Comparison of ENCODE assay signal across 8 cellular contexts in genomic region chr5:14871084-14871572, GRCh38. TPM values are rescaled to one million over a fixed set of nuclear protein-coding genes. Genes with fewer than 3 reads are reported as not detected.
DNase-seq lines count a peak whose midpoint lies in the region; ATAC-seq, FAIRE-seq and TF ChIP-seq lines count a peak whose summit lies in the region.

No MANE protein-coding gene starts in this region.

- TF ChIP-seq RAD21 in A549 (conservative IDR thresholded peaks at IDR 0.05 in 1 of 2, IDR thresholded peaks at IDR 0.05 in 1 of 2) = no peak

- H3K4me2 ChIP-seq in A549 = peak overlapping the region; percentile 91

- no peaks in the 10 kb centered on the region for H3K9me3 ChIP-seq in A549
- no peaks in the 10 kb centered on the region for H3K9me3 ChIP-seq in ectodermal cell (ENCODE audit: control insufficient read depth, low read length)
- H3K9me3 ChIP-seq in mucosa of stomach (ENCODE audit: control insufficient read depth, low read length) = no peaks in the 10 kb centered on the region
- H3K9me3 ChIP-seq in subcutaneous abdominal adipose tissue (ENCODE audit: control insufficient read depth in 5 of 5, low read length in 5 of 5) = no peaks in the 10 kb centered on the region

- FAIRE-seq in A549 (lab: Jason Lieb, UNC) = no peak

- POLR2A ChIA-PET in A549 (lab: Yijun Ruan, JAX) = interaction anchor here (0.7 kb wide), 4 partner anchors 17 to 138 kb away, joined by 3 to 6 read pairs (median 5); no protein-coding TSS in a partner anchor

- H3K4me1 ChIP-seq in A549 (peaks cover 16% of the 10 kb centered on the region; the same call in 2 of the 3 replicates), ectodermal cell (ENCODE audit: control insufficient read depth, insufficient read depth, low read length) (no peaks in the 10 kb centered on the region), mucosa of stomach (ENCODE audit: control insufficient read depth, insufficient read depth, low read length) (peaks cover 11% of the 10 kb centered on the region), subcutaneous abdominal adipose tissue (ENCODE audit: control insufficient read depth in 5 of 5, insufficient read depth in 5 of 5, low read length in 5 of 5) (peaks cover 3 to 33% (median 21%) of the 10 kb centered on the region in 5 donors)

- CTCF ChIA-PET in A549 (lab: Yijun Ruan, JAX) = interaction anchor here (0.5 to 4.3 kb wide), 8 partner anchors 9 to 144 kb away, joined by 3 to 25 read pairs (median 3); no protein-coding TSS in a partner anchor

- no peaks in the 10 kb centered on the region for H3K36me3 ChIP-seq in ectodermal cell (ENCODE audit: control insufficient read depth, insufficient read depth, low read length)
- no peaks in the 10 kb centered on the region for H3K36me3 ChIP-seq in mucosa of stomach (ENCODE audit: control insufficient read depth, insufficient read depth, low read length)
- H3K36me3 ChIP-seq in subcutaneous abdominal adipose tissue (ENCODE audit: control insufficient read depth in 5 of 5, insufficient read depth in 5 of 5, low read length in 5 of 5) = no peaks in the 10 kb centered on the region

- H3K4me3 ChIP-seq in A549 (peak overlapping the region; percentile 76), ectodermal cell (ENCODE audit: insufficient read depth, low read depth, low read length) (peak overlapping the region; percentile 40), mucosa of stomach (ENCODE audit: low read length) (peak overlapping the region; percentile 63), subcutaneous abdominal adipose tissue (ENCODE audit: low read depth in 1 of 5, low read length in 5 of 5) (peak overlapping the region; percentile 59 to 83 (median 73))

- no peak for TF ChIP-seq CTCF in A549 (IDR thresholded peaks at IDR 0.05)

- H3K9ac ChIP-seq in mucosa of stomach (ENCODE audit: low read length) (peak overlapping the region; percentile 72), subcutaneous abdominal adipose tissue (ENCODE audit: low read length in 5 of 5) (peak overlapping the region; percentile 12 to 68 (median 48))

- H3K27ac ChIP-seq in A549 (peak overlapping the region; percentile 92 to 98), ectodermal cell (ENCODE audit: insufficient read depth, low read depth, low read length, poor library complexity, severe bottlenecking) (no peak overlapping the region), subcutaneous abdominal adipose tissue (ENCODE audit: low read depth, low read length) (peak overlapping the region; percentile 46)

- DNase-seq in A549 (ENCODE audit: low read depth in 1 of 2, low spot score in 1 of 2) (peak in 1 of 2 experiments; percentile 4), NCI-H1930 (lab: John Stamatoyannopoulos, UW) (no peak)
- peak; percentile 27 to 44 for DNase-seq in activated CD4-positive, alpha-beta T cell treated with anti-CD3 and anti-CD28 coated beads for 4 hours

- 0% methylated on average over 5 of the region's 37 CpGs for WGBS in A549 (ENCODE audit: missing lambda C conversion rate)
- 1% methylated on average over 37 of the region's 37 CpGs for WGBS in ectodermal cell, 2 experiments

- no peak for TF ChIP-seq EP300 in A549 (IDR thresholded peaks at IDR 0.05)

- ATAC-seq in A549 (peak in 1 of 2 experiments; percentile 5; a peak in 5 of 6 replicates), GM19023 (IDR thresholded peaks at IDR 0.05; ENCODE audit: unreplicated experiment) (peak; percentile 17), HG03280 (IDR thresholded peaks at IDR 0.05; ENCODE audit: unreplicated experiment) (peak; percentile 20)

- H3K27me3 ChIP-seq in ectodermal cell (ENCODE audit: control insufficient read depth, insufficient read depth, low read length, poor library complexity, severe bottlenecking) (peaks cover 60% of the 10 kb centered on the region), mucosa of stomach (ENCODE audit: control insufficient read depth, insufficient read depth, low read length) (no peaks in the 10 kb centered on the region), subcutaneous abdominal adipose tissue (ENCODE audit: control insufficient read depth in 5 of 5, insufficient read depth in 4 of 5, low read length in 5 of 5) (no peaks in the 10 kb centered on the region)

- TF ChIP-seq POLR2A in A549 (IDR thresholded peaks at IDR 0.05; ENCODE audit: low read length) = no peak

TF ChIP-seq in A549, 52 proteins besides CTCF, POLR2A, EP300 and RAD21:
- no peak for TF ChIP-seq NR3C1 (IDR thresholded peaks at IDR 0.05)
- no peak for TF ChIP-seq CHD4 (IDR thresholded peaks at IDR 0.05; ENCODE audit: borderline replicate concordance)
- TF ChIP-seq RNF2 (IDR thresholded peaks at IDR 0.05; ENCODE audit: borderline replicate concordance, low read depth) = no peak
- TF ChIP-seq BCL3 (IDR thresholded peaks at IDR 0.05) = no peak
- TF ChIP-seq HOXB5 (CRISPR knock-in tag; IDR thresholded peaks at IDR 0.05) = no peak
- TF ChIP-seq RARB (CRISPR knock-in tag; IDR thresholded peaks at IDR 0.05) = no peak

RNA-seq across cellular contexts. Expression of gene ANKH, which starts 0.5 kb away (rescaled TPM):
- polyA plus RNA-seq in A549 (2011; rRNA removed) (17.3 and 18.7 TPM in 2 replicates), A549 (2017; fragmentation: RNase III; extraction: RNeasy Plus Mini Kit Qiagen cat#74134 plus additional on column Dnase treatment) (11.7 to 13.8 TPM (median 13.3 TPM) in 3 replicates)
- 22.3 and 23.0 TPM in 2 replicates for polyA plus RNA-seq in A549 (2012; cell fraction: cytosol; rRNA removed)
- 17.3 and 17.9 TPM in 2 replicates for polyA plus RNA-seq in A549 (2012; cell fraction: nucleus; rRNA removed)
- polyA minus RNA-seq in A549 (2011; rRNA and poly(A)+ RNA removed) = 35.3 and 37.0 TPM in 2 replicates
- 3.3 TPM for polyA plus RNA-seq in ectodermal cell (2013, experiment 1 of 4)
- 1.8 TPM for polyA plus RNA-seq in ectodermal cell (2013, experiment 2 of 4)
- 1.4 TPM for polyA plus RNA-seq in ectodermal cell (2013, experiment 3 of 4)
- polyA plus RNA-seq in ectodermal cell (2013, experiment 4 of 4) = 2.6 TPM

Comparison
In these comparisons a context has a peak if more than half of its experiments do, and no peak if none do; other contexts are left out.
1. DNase-seq: peak in activated CD4-positive, alpha-beta T cell treated with anti-CD3 and anti-CD28 coated beads for 4 hours (2 of 2); none in NCI-H1930 (0 of 2).
2. Peak in every context shown above with its lines, with median percentiles within 50 percentile points of each other: H3K4me3 ChIP-seq.